In genomic region chr7:12649348-12649747, GRCh38 we compare ENCODE assay signal across 18 cellular contexts. TPM values are rescaled to one million over a fixed set of nuclear protein-coding genes. Genes with fewer than 3 reads are reported as not detected.
DNase-seq lines count a peak whose midpoint lies in the region; ATAC-seq and TF ChIP-seq lines count a peak whose summit lies in the region.
"Had no signal": no experiment of that assay in that cellular context is flagged by ENCODE, and none has a peak within 500 bp of the region (broad histone marks: within the 10 kb centered on the region; RNA-seq: fewer than 3 reads in every experiment).

No MANE protein-coding gene starts in this region.

- no peaks in the 10 kb centered on the region for H3K9me2 ChIP-seq in PC-9 (ENCODE audit: insufficient read depth)

- H3K27ac ChIP-seq in BLaER1 (no peak overlapping the region), PC-9 (0 out of 2 replicates have a peak overlapping the region, but pooled peaks have one; percentile 2), mesendoderm (ENCODE audit: low read depth, low read length) (no peak overlapping the region)
- H3K27ac ChIP-seq: KMS-11 had no signal

- DNase-seq in PC-9 (peak in 1 of 2 experiments; percentile 72), epithelial cell of esophagus (ENCODE audit: low read depth) (peak; percentile 77), mesendoderm (peak; percentile 10), KG1 (lab: John Stamatoyannopoulos, UW) (no peak), Kasumi-1 (lab: John Stamatoyannopoulos, UW) (no peak), NCI-H2081 treated with DMSO at 0.1 percent for 48 hours (lab: John Stamatoyannopoulos, UW) (no peak)
- DNase-seq: CD4-positive, alpha-beta memory T cell; HFFc6; NCI-H1105; NCI-H146; NCI-H2029; NCI-H345; NCI-H524; NCI-H82; SHP77 treated with DMSO at 0.1 percent for 48 hours had no signal

- no peak for ATAC-seq in HG03432 (IDR thresholded peaks at IDR 0.05; ENCODE audit: unreplicated experiment)

- H3K4me1 ChIP-seq in BLaER1 (0 out of 2 replicates have a peak, but pooled peaks cover 6% of the 10 kb centered on the region), PC-9 (replicated peaks; ENCODE audit: insufficient read depth) (peaks cover 34% of the 10 kb centered on the region), mesendoderm (ENCODE audit: control insufficient read depth, low read depth, low read length) (no peaks in the 10 kb centered on the region)

- peaks cover 16% of the 10 kb centered on the region; the same call in 1 of the 2 replicates for H3F3A ChIP-seq in PC-9 (ENCODE audit: insufficient read depth, low read depth)

- peak overlapping the region; percentile 18; the same call in 1 of the 2 replicates for H3K4me2 ChIP-seq in BLaER1
- peak overlapping the region; percentile 12 for H3K4me2 ChIP-seq in PC-9
- H3K4me2 ChIP-seq in mesendoderm (ENCODE audit: low read length) = no peak overlapping the region
- H3K4me2 ChIP-seq: KMS-11 had no signal

- no peaks in the 10 kb centered on the region for H3K79me1 ChIP-seq in mesendoderm (ENCODE audit: low read length)

- no peak overlapping the region for H3K9ac ChIP-seq in BLaER1
- H3K9ac ChIP-seq in mesendoderm (ENCODE audit: low read length) = no peak overlapping the region
- H3K9ac ChIP-seq: KMS-11 had no signal

- no peaks in the 10 kb centered on the region for H3K36me3 ChIP-seq in BLaER1
- H3K36me3 ChIP-seq in PC-9 (ENCODE audit: low read depth) = no peaks in the 10 kb centered on the region
- H3K36me3 ChIP-seq in mesendoderm (ENCODE audit: control insufficient read depth, insufficient read depth, low read length) = no peaks in the 10 kb centered on the region

- H2AK5ac ChIP-seq in mesendoderm (ENCODE audit: low read length) = no peak overlapping the region

- H2BK120ac ChIP-seq in mesendoderm (ENCODE audit: low read depth, low read length) = no peak overlapping the region

- no peak overlapping the region for H3K4ac ChIP-seq in mesendoderm (ENCODE audit: low read depth, low read length)

- H3K79me2 ChIP-seq in PC-9 (ENCODE audit: low read depth) (no peaks in the 10 kb centered on the region), mesendoderm (ENCODE audit: control insufficient read depth, insufficient read depth, low read length) (no peaks in the 10 kb centered on the region)

- H3K18ac ChIP-seq in mesendoderm (ENCODE audit: low read length) = no peak overlapping the region

- POLR2A ChIA-PET in PC-9 (lab: Charles Lee; ENCODE audit: unreplicated experiment) = interaction anchor here (0.5 to 1.2 kb wide), 3 partner anchors 37 to 401 kb away, joined by 4 to 18 read pairs (median 12); no protein-coding TSS in a partner anchor

- no peak overlapping the region for H2AFZ ChIP-seq in PC-9

- no peak overlapping the region for H4K5ac ChIP-seq in mesendoderm (ENCODE audit: low read length)

- no peak overlapping the region for H3K23ac ChIP-seq in mesendoderm (ENCODE audit: low read length)

- H3K9me3 ChIP-seq in BLaER1 (no peaks in the 10 kb centered on the region), PC-9 (ENCODE audit: insufficient read depth, low read depth) (no peaks in the 10 kb centered on the region; the same call in 1 of the 2 replicates)

- TF ChIP-seq CTCF in PC-9 (conservative IDR thresholded peaks at IDR 0.05) = no peak
- no peak for TF ChIP-seq CTCF in epithelial cell of esophagus (IDR thresholded peaks at IDR 0.05; ENCODE audit: insufficient read depth, low read depth, low read length, missing control alignments)

- CTCF ChIA-PET in PC-9 (lab: Charles Lee) = no interaction called here

- no peaks in the 10 kb centered on the region for H4K20me1 ChIP-seq in BLaER1
- H4K20me1 ChIP-seq in PC-9 (ENCODE audit: insufficient read depth) = no peaks in the 10 kb centered on the region

- intact Hi-C loops in PC-9 (cut with micrococcal nuclease; ENCODE audit: unreplicated experiment) = loop anchor here (1.0 kb wide), 1 partner anchor 11 kb away; no protein-coding TSS in a partner anchor

- H3K4me3 ChIP-seq in BLaER1 = no peak overlapping the region
- no peak overlapping the region for H3K4me3 ChIP-seq in PC-9
- no peak overlapping the region for H3K4me3 ChIP-seq in epithelial cell of esophagus (ENCODE audit: low read length)
- H3K4me3 ChIP-seq in mesendoderm (ENCODE audit: low read length) = no peak overlapping the region

- H3K56ac ChIP-seq in mesendoderm (ENCODE audit: low read length) = no peak overlapping the region

- no peak overlapping the region for H2BK5ac ChIP-seq in mesendoderm (ENCODE audit: low read length)

- BruUV-seq in PC-9 (replicated peaks; lab: Mats Ljungman, UMichigan) = no TSS peak

- H3K27me3 ChIP-seq in BLaER1 (no peaks in the 10 kb centered on the region), PC-9 (ENCODE audit: insufficient read depth, low read depth) (no peaks in the 10 kb centered on the region), mesendoderm (ENCODE audit: insufficient read depth, low read length, poor library complexity) (no peaks in the 10 kb centered on the region)

- H4K8ac ChIP-seq in mesendoderm (ENCODE audit: low read depth, low read length) = no peak overlapping the region

- no peak overlapping the region for H2BK15ac ChIP-seq in mesendoderm (replicated peaks; ENCODE audit: low read depth)

RNA-seq across cellular contexts. Expression of gene ARL4A, which starts 38.1 kb away (rescaled TPM):
- 17.9 and 18.0 TPM in 2 replicates for total RNA-seq in PC-9 (2021)
- 18.5 TPM for polyA plus RNA-seq in mesendoderm (2013, experiment 1 of 2)
- 21.7 TPM for polyA plus RNA-seq in mesendoderm (2013, experiment 2 of 2)

Comparison
In these comparisons a context has a peak if more than half of its experiments do, and no peak if none do; other contexts are left out.
1. DNase-seq: peak in epithelial cell of esophagus (single experiment) and mesendoderm (single experiment); none in KG1 (single experiment), Kasumi-1 (0 of 2) and NCI-H2081 treated with DMSO at 0.1 percent for 48 hours (single experiment).